ENCODE assay signal across 8 cellular contexts in genomic region chr9:128341435-128341849, GRCh38. TPM values are rescaled to one million over a fixed set of nuclear protein-coding genes. Genes with fewer than 3 reads are reported as not detected.
A peak's percentile ranks its signal among the peaks of the same experiment; 100 is the strongest.
DNase-seq lines count a peak whose midpoint lies in the region; ATAC-seq lines count a peak whose summit lies in the region.

No MANE protein-coding gene starts in this region.

- peak overlapping the region; percentile 82 to 88 for H3K9ac ChIP-seq in duodenal mucosa (ENCODE audit: low read depth in 1 of 2, low read length in 2 of 2)

- H3K9me3 ChIP-seq in HAP-1 (no peaks in the 10 kb centered on the region), duodenal mucosa (ENCODE audit: control insufficient read depth in 1 of 2, low read length in 2 of 2) (no peaks in the 10 kb centered on the region)

- H3K4me1 ChIP-seq in HAP-1: no peaks in the 10 kb centered on the region
- peaks cover 13 to 22% of the 10 kb centered on the region in 2 donors for H3K4me1 ChIP-seq in duodenal mucosa (ENCODE audit: control insufficient read depth in 1 of 2, insufficient read depth in 2 of 2, low read length in 2 of 2)

- in situ Hi-C loops in HAP-1 (cut with MboI; ENCODE audit: low sequenced_read_pairs): no loop called here

- H3K27ac ChIP-seq in duodenal mucosa (ENCODE audit: low read depth, low read length): peak overlapping the region; percentile 44

- peak overlapping the region; percentile 88 for H3K4me3 ChIP-seq in HAP-1
- H3K4me3 ChIP-seq in duodenal mucosa (ENCODE audit: low read depth in 1 of 2, low read length in 2 of 2): peak overlapping the region; percentile 79 to 82

- H3K27me3 ChIP-seq in HAP-1 (ENCODE audit: low read depth) (no peaks in the 10 kb centered on the region), duodenal mucosa (ENCODE audit: control insufficient read depth in 1 of 2, insufficient read depth in 2 of 2, low read length in 2 of 2) (no peaks in the 10 kb centered on the region)

- peaks cover 40% of the 10 kb centered on the region for H3K36me3 ChIP-seq in HAP-1 (replicated peaks)
- peaks cover 10 to 34% of the 10 kb centered on the region in 2 donors for H3K36me3 ChIP-seq in duodenal mucosa (ENCODE audit: control insufficient read depth in 1 of 2, insufficient read depth in 2 of 2, low read length in 2 of 2)

- peak; percentile 55 for DNase-seq in CD1c-positive myeloid dendritic cell (ENCODE audit: extremely low spot score)
- DNase-seq in HAP-1 (ENCODE audit: low spot score in 2 of 2): peak; percentile 73 to 88
- peak; percentile 83 for DNase-seq in NCI-H510A treated with DMSO at 0.1 percent for 48 hours (lab: John Stamatoyannopoulos, UW)
- DNase-seq in activated CD4-positive, alpha-beta T cell treated with anti-CD3 and anti-CD28 coated beads, Interleukin-2, amount 50 U/mL, for 1 hour: peak; percentile 59
- peak; percentile 77 to 79 for DNase-seq in lung microvascular endothelial cell (ENCODE audit: low read depth in 2 of 2)
- peak; percentile 46 for DNase-seq in stimulated activated CD8-positive, alpha-beta memory T cell treated with anti-CD3 and anti-CD28 coated beads, Interleukin-12 subunit alpha, Interleukin-12 subunit beta, amount 100 ng/mL, for 4 hours (ENCODE audit: low read depth)

- no peak for ATAC-seq in HG02852 (IDR thresholded peaks at IDR 0.05; ENCODE audit: unreplicated experiment)

RNA-seq across cellular contexts. Expression of gene SLC27A4, which starts 1.1 kb away (rescaled TPM):
- 18.5 and 46.8 TPM in 2 replicates for total RNA-seq in lung microvascular endothelial cell

RNA-seq across cellular contexts. Expression of gene COQ4, which starts 18.8 kb away (rescaled TPM):
- total RNA-seq in lung microvascular endothelial cell: 18.7 and 26.0 TPM in 2 replicates

RNA-seq across cellular contexts. Expression of gene TRUB2, which starts 19.2 kb away (rescaled TPM):
- total RNA-seq in lung microvascular endothelial cell: 22.4 and 26.2 TPM in 2 replicates

RNA-seq across cellular contexts. Expression of gene URM1, which starts 29.7 kb away (rescaled TPM):
- total RNA-seq in lung microvascular endothelial cell: 36.0 and 46.4 TPM in 2 replicates
